9 cellular contexts compared by ENCODE assay signal in the genomic region with DNA sequence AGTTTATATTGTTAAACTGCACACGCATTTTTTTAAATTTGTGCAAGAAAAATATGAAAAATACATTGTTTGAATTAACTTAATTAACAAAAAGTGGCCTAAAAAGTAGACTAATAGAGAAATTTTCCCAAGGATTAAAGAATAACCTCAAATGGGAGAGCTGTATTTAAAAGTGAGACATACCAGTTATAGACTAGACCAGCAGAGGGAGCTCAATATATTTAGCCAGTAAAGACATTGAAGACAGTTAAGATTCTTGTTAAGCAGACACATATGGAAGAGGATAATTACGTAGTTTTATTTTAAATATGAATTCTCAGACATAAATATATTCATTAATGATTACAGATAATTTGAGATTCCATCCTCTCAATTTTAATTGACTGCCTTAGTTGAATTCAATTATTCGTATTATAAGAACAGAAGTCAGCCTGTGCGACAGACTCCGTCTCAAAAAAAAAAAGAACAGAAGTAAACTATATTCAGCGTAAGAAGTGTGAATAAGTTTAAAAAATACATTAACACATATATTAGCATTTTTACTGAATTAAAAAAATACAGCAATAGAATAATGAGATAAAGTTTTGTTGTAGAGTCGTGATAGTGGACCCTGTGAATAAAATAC.
DNase-seq lines count a peak whose midpoint lies in the region; ATAC-seq, FAIRE-seq and TF ChIP-seq lines count a peak whose summit lies in the region.
"Had no signal": no experiment of that assay in that cellular context is flagged by ENCODE, and none has a peak within 500 bp of the region (broad histone marks: within the 10 kb centered on the region; RNA-seq: fewer than 3 reads in every experiment).

No MANE protein-coding gene starts in this region.

- H3K9me3 ChIP-seq in adipocyte (ENCODE audit: control insufficient read depth, low read length) (no peaks in the 10 kb centered on the region), vagina (no peaks in the 10 kb centered on the region)
- H3K9me3 ChIP-seq: HAP-1 had no signal

- no peak overlapping the region for H3K9ac ChIP-seq in adipocyte (ENCODE audit: low read length)

- no peaks in the 10 kb centered on the region for H3K36me3 ChIP-seq in adipocyte (ENCODE audit: control insufficient read depth, insufficient read depth, low read length, severe bottlenecking)
- no peaks in the 10 kb centered on the region for H3K36me3 ChIP-seq in vagina
- H3K36me3 ChIP-seq: HAP-1 had no signal

- FAIRE-seq in GM18507 (lab: Jason Lieb, UNC) (peak; percentile 74), islet of Langerhans (lab: Jason Lieb, UNC) (peak; percentile 97)

- POLR2A ChIA-PET in AG04449 (lab: Yijun Ruan, JAX) = no interaction called here

- peak; percentile 4 for DNase-seq in AG04449 (ENCODE audit: low read depth, low spot score)
- no peak for DNase-seq in GM18507 (ENCODE audit: extremely low spot score, insufficient read length, low read depth)
- DNase-seq in NCI-H1694 treated with DMSO at 0.1 percent for 48 hours (lab: John Stamatoyannopoulos, UW) = peak; percentile 19
- peak; percentile 82 for DNase-seq in adipocyte (ENCODE audit: low read depth)
- no peak for DNase-seq in activated CD8-positive, alpha-beta memory T cell treated with anti-CD3 and anti-CD28 coated beads for 24 hours
- DNase-seq in vagina (ENCODE audit: extremely low spot score in 2 of 2) = no peak

- H3K27me3 ChIP-seq in adipocyte (replicated peaks; ENCODE audit: control insufficient read depth, insufficient read depth, low read length) (no peaks in the 10 kb centered on the region), vagina (no peaks in the 10 kb centered on the region)

- CTCF ChIA-PET in AG04449 (lab: Yijun Ruan, JAX) = interaction anchor here (0.7 to 3.6 kb wide), 5 partner anchors 12 to 772 kb away, joined by 3 to 13 read pairs (median 6); no protein-coding TSS in a partner anchor

- H3K4me1 ChIP-seq in adipocyte (ENCODE audit: control insufficient read depth, insufficient read depth, low read length) (no peaks in the 10 kb centered on the region), vagina (no peaks in the 10 kb centered on the region)

- H3K27ac ChIP-seq in vagina = no peak overlapping the region

- ATAC-seq in HG02938 (IDR thresholded peaks at IDR 0.05; ENCODE audit: unreplicated experiment) = peak; percentile 56

- intact Hi-C loops in vagina (cut with DNase I) = no loop called here

- no peak for TF ChIP-seq POLR2A in vagina (IDR thresholded peaks at IDR 0.05)

- H3K4me3 ChIP-seq in AG04449 (ENCODE audit: low read depth, low read length) (no peak overlapping the region), adipocyte (ENCODE audit: low read length) (no peak overlapping the region), vagina (no peak overlapping the region)
- H3K4me3 ChIP-seq: HAP-1 had no signal

- TF ChIP-seq CTCF in AG04449 (IDR thresholded peaks at IDR 0.05; ENCODE audit: insufficient read depth, low read length, missing control alignments) (peak; percentile 19), vagina (IDR thresholded peaks at IDR 0.05) (peak in 1 of 3 experiments; percentile 21)

Comparison
In these comparisons a context has a peak if more than half of its experiments do, and no peak if none do; other contexts are left out.
1. DNase-seq: peak in AG04449 (single experiment), NCI-H1694 treated with DMSO at 0.1 percent for 48 hours (single experiment) and adipocyte (single experiment); none in GM18507 (single experiment), activated CD8-positive, alpha-beta memory T cell treated with anti-CD3 and anti-CD28 coated beads for 24 hours (single experiment) and vagina (0 of 2).